Comparison of ENCODE assay signal across 8 cellular contexts in the genomic region with DNA sequence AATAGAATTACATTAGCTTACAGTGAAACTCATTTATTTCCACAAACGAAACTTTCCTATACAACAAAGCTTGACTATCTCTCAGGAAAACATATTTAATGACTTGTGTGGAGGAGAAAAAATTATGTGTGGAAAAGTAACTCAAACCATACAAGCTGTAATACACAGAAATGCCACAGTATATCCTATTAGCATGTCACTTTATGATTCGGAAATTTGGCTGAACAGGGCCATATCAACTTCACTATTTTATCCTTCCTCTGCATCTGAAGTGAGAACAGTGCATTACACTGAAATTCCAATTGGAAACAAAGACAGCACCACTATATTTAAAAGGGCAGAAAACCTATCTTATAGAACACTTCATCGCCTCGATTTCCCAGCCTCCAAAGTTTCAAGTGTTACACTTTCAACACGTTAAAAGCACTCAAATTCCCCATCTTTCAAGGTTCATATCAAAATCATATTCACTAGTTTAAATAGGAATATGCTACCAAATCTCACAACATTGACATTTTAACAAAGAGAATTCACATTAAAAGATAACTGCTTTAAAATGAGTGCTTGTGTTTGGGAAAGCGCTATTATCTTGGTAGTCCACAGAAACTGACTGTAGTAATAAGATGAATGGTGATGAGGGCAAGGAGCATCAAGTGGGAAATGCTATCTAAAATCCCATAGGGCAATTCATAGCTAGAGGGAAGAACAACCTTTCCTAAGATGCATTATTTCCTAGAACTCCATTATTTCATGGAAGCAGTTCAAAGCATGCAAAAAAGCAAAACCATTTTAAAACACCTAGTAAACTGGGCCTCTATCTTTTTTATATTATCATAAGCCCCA. TPM values are rescaled to one million over a fixed set of nuclear protein-coding genes. Genes with fewer than 3 reads are reported as not detected.
DNase-seq lines count a peak whose midpoint lies in the region; ATAC-seq and FAIRE-seq lines count a peak whose summit lies in the region.

No MANE protein-coding gene starts in this region.

- H3K4me3 ChIP-seq in BLaER1, result peak overlapping the region; percentile 94

- FAIRE-seq in islet of Langerhans (lab: Jason Lieb, UNC), result peak; percentile 85

- H3K4me3 Mint-ChIP-seq in activated T-helper 17 cell treated with anti-CD3 and anti-CD28 coated beads, Interleukin-2, amount 50 U/mL, for 72 hours, result peak overlapping the region; percentile 100

- no peaks in the 10 kb centered on the region for H3K9me3 Mint-ChIP-seq in activated T-helper 17 cell treated with anti-CD3 and anti-CD28 coated beads, Interleukin-2, amount 50 U/mL, for 72 hours

- peak overlapping the region; percentile 86 for H3K4me2 ChIP-seq in BLaER1

- no peaks in the 10 kb centered on the region for H3K27me3 ChIP-seq in BLaER1

- no peak for ATAC-seq in activated T-helper 17 cell treated with anti-CD3 and anti-CD28 coated beads, Interleukin-2, amount 50 U/mL, for 72 hours (replicated peaks)
- ATAC-seq in GM19351 (IDR thresholded peaks at IDR 0.05; ENCODE audit: unreplicated experiment) (no peak), HG02973 (IDR thresholded peaks at IDR 0.05; ENCODE audit: unreplicated experiment) (no peak)
- no peak for ATAC-seq in activated CD4-positive, CD25-positive, alpha-beta regulatory T cell treated with anti-CD3 and anti-CD28 coated beads, Interleukin-2, amount 50 U/mL, for 24 hours

- H3K27me3 Mint-ChIP-seq in activated T-helper 17 cell treated with anti-CD3 and anti-CD28 coated beads, Interleukin-2, amount 50 U/mL, for 72 hours, result no peaks in the 10 kb centered on the region

- H3K36me3 Mint-ChIP-seq in activated T-helper 17 cell treated with anti-CD3 and anti-CD28 coated beads, Interleukin-2, amount 50 U/mL, for 72 hours (ENCODE audit: low read depth), result peaks cover 19% of the 10 kb centered on the region

- H3K4me1 Mint-ChIP-seq in activated T-helper 17 cell treated with anti-CD3 and anti-CD28 coated beads, Interleukin-2, amount 50 U/mL, for 72 hours, result peaks cover 35% of the 10 kb centered on the region

- no peaks in the 10 kb centered on the region for H3K9me3 ChIP-seq in BLaER1

- no peaks in the 10 kb centered on the region for H3K36me3 ChIP-seq in BLaER1

- peaks cover 65% of the 10 kb centered on the region for H3K4me1 ChIP-seq in BLaER1

- H4K20me1 ChIP-seq in BLaER1, result peaks cover 47% of the 10 kb centered on the region

- DNase-seq in HT1080 (ENCODE audit: low read depth) (peak; percentile 18), superior temporal gyrus (ENCODE audit: extremely low spot score) (peak; percentile 47)

- H3K9ac ChIP-seq in BLaER1, result peak overlapping the region; percentile 90

- peak overlapping the region; percentile 97 for H3K27ac Mint-ChIP-seq in activated T-helper 17 cell treated with anti-CD3 and anti-CD28 coated beads, Interleukin-2, amount 50 U/mL, for 72 hours

- peak overlapping the region; percentile 95 for H3K27ac ChIP-seq in BLaER1

RNA-seq across cellular contexts. Expression of gene REV3L, which starts 1.8 kb away (rescaled TPM):
- 13.0 and 13.5 TPM in 2 replicates for total RNA-seq in HT1080 (2014; rRNA removed; shearing (Covaris generic))
- 10.5 and 12.4 TPM in 2 replicates for polyA plus RNA-seq in HT1080 (2015; cell fraction: cytosol; rRNA removed)
- 17.9 and 18.3 TPM in 2 replicates for polyA plus RNA-seq in HT1080 (2015; cell fraction: nucleus; rRNA removed)
- total RNA-seq in activated T-helper 17 cell treated with anti-CD3 and anti-CD28 coated beads, Interleukin-2, amount 50 U/mL, for 72 hours, result 10 to 100 TPM; 20.7 to 23.7 TPM
